Comparison of ENCODE assay signal across 8 cellular contexts in genomic region chr10:7484456-7485266, GRCh38.
DNase-seq lines count a peak whose midpoint lies in the region; ATAC-seq and TF ChIP-seq lines count a peak whose summit lies in the region.

No MANE protein-coding gene starts in this region.

- peaks cover 4% of the 10 kb centered on the region for H3K9me3 Mint-ChIP-seq in CD4-positive, alpha-beta T cell
- peaks cover 0 to 8% (median 0%) of the 10 kb centered on the region in 9 donors for H3K9me3 Mint-ChIP-seq in naive thymus-derived CD8-positive, alpha-beta T cell
- H3K9me3 Mint-ChIP-seq in progenitor cell of endocrine pancreas (ENCODE audit: low read depth), result peaks cover 5% of the 10 kb centered on the region

- H3K36me3 ChIP-seq in ovary, result no peaks in the 10 kb centered on the region

- TF ChIP-seq EP300 in ovary (IDR thresholded peaks at IDR 0.05), result no peak

- CTCF ChIA-PET in CD4-positive, alpha-beta T cell (lab: Charles Lee), result interaction anchor here (1.0 to 2.2 kb wide), 3 partner anchors 41 to 203 kb away, joined by 3 to 7 read pairs (median 3); no protein-coding TSS in a partner anchor

- intact Hi-C loops in CD4-positive, alpha-beta T cell (cut with DNase I, micrococcal nuclease), result loop anchor here (5.0 kb wide), 2 partner anchors 38 to 77 kb away; no protein-coding TSS in a partner anchor
- intact Hi-C loops in ovary (cut with DNase I), result no loop called here

- ATAC-seq in CD4-positive, alpha-beta T cell (ENCODE audit: poor library complexity), result peak; percentile 83
- ATAC-seq in GM19463 (IDR thresholded peaks at IDR 0.05; ENCODE audit: unreplicated experiment), result peak; percentile 63
- ATAC-seq in HG03558 (IDR thresholded peaks at IDR 0.05; ENCODE audit: extremely low read depth, unreplicated experiment), result peak; percentile 39
- ATAC-seq in naive thymus-derived CD8-positive, alpha-beta T cell, result peak; percentile 88 to 90

- no peaks in the 10 kb centered on the region for H3K36me3 Mint-ChIP-seq in CD4-positive, alpha-beta T cell (ENCODE audit: low read depth)
- peaks cover 0 to 2% (median 0%) of the 10 kb centered on the region in 3 donors for H3K36me3 Mint-ChIP-seq in naive thymus-derived CD8-positive, alpha-beta T cell
- H3K36me3 Mint-ChIP-seq in progenitor cell of endocrine pancreas (ENCODE audit: insufficient read depth), result no peaks in the 10 kb centered on the region

- no peak overlapping the region for H3K4me3 ChIP-seq in ovary

- H3K4me1 ChIP-seq in ovary (ENCODE audit: insufficient read depth), result peaks cover 9% of the 10 kb centered on the region

- 29 to 42% (median 34%) methylated on average over 13 of the region's 13 CpGs for WGBS in ovary, 3 donors

- no peaks in the 10 kb centered on the region for H3K27me3 ChIP-seq in CD4-positive, alpha-beta T cell (ENCODE audit: control insufficient read depth, insufficient read depth, low read length)
- no peaks in the 10 kb centered on the region for H3K27me3 ChIP-seq in ovary

- H3K27ac ChIP-seq in CD4-positive, alpha-beta T cell (ENCODE audit: low read depth, low read length), result peak overlapping the region; percentile 62
- H3K27ac ChIP-seq in ovary, result no peak overlapping the region

- peak overlapping the region; percentile 95 for H3K27ac Mint-ChIP-seq in CD4-positive, alpha-beta T cell
- H3K27ac Mint-ChIP-seq in naive thymus-derived CD8-positive, alpha-beta T cell, result peak overlapping the region; percentile 82 to 100 (median 96)
- H3K27ac Mint-ChIP-seq in progenitor cell of endocrine pancreas, result no peak overlapping the region

- peaks cover 90% of the 10 kb centered on the region for H3K4me1 Mint-ChIP-seq in CD4-positive, alpha-beta T cell (ENCODE audit: low read depth)
- peaks cover 50 to 92% (median 88%) of the 10 kb centered on the region in 4 donors for H3K4me1 Mint-ChIP-seq in naive thymus-derived CD8-positive, alpha-beta T cell
- peaks cover 12% of the 10 kb centered on the region for H3K4me1 Mint-ChIP-seq in progenitor cell of endocrine pancreas (ENCODE audit: low read depth)

- peak; percentile 38 to 68 (median 58) for DNase-seq in CD4-positive, alpha-beta T cell
- DNase-seq in activated T-cell treated with anti-CD3 and anti-CD28 coated beads for 1 hour (ENCODE audit: low read depth) (peak; percentile 33), ovary (no peak), progenitor cell of endocrine pancreas (ENCODE audit: low spot score, unreplicated experiment) (no peak), cortex of kidney (lab: John Stamatoyannopoulos, UW) (no peak)
- peak; percentile 17 to 88 (median 66) for DNase-seq in naive thymus-derived CD8-positive, alpha-beta T cell

- H3K4me3 Mint-ChIP-seq in CD4-positive, alpha-beta T cell, result peak overlapping the region; percentile 83
- peak overlapping the region; percentile 53 to 85 (median 79) for H3K4me3 Mint-ChIP-seq in naive thymus-derived CD8-positive, alpha-beta T cell
- H3K4me3 Mint-ChIP-seq in progenitor cell of endocrine pancreas (ENCODE audit: low read depth), result no peak overlapping the region

- POLR2A ChIA-PET in CD4-positive, alpha-beta T cell (lab: Charles Lee), result interaction anchor here (0.5 to 2.5 kb wide), 28 partner anchors 8 to 1810 kb away, joined by 3 to 21 read pairs (median 4); partner anchors contain the start of genes ATP5F1C, KIN and SFMBT2
- POLR2A ChIA-PET in naive thymus-derived CD8-positive, alpha-beta T cell (lab: Charles Lee), result interaction anchor here (0.5 to 2.7 kb wide), 16 partner anchors 10 to 305 kb away, joined by 3 to 28 read pairs (median 4); partner anchors contain the start of gene SFMBT2

- TF ChIP-seq CTCF in CD4-positive, alpha-beta T cell (IDR thresholded peaks at IDR 0.05), result no peak
- no peak for TF ChIP-seq CTCF in ovary (IDR thresholded peaks at IDR 0.05)
- TF ChIP-seq CTCF in progenitor cell of endocrine pancreas (IDR thresholded peaks at IDR 0.05; ENCODE audit: unreplicated experiment), result no peak

- H3K9me3 ChIP-seq in CD4-positive, alpha-beta T cell (ENCODE audit: control insufficient read depth, low read length), result no peaks in the 10 kb centered on the region
- no peaks in the 10 kb centered on the region for H3K9me3 ChIP-seq in ovary

- no peak for TF ChIP-seq POLR2A in ovary (IDR thresholded peaks at IDR 0.05)

- H3K27me3 Mint-ChIP-seq in CD4-positive, alpha-beta T cell, result no peaks in the 10 kb centered on the region
- H3K27me3 Mint-ChIP-seq in naive thymus-derived CD8-positive, alpha-beta T cell, result no peaks in the 10 kb centered on the region
- peaks cover 18% of the 10 kb centered on the region for H3K27me3 Mint-ChIP-seq in progenitor cell of endocrine pancreas

Comparison
In these comparisons a context has a peak if more than half of its experiments do, and no peak if none do; other contexts are left out.
1. ATAC-seq: peak in every context shown above with its lines; median percentile 89 in naive thymus-derived CD8-positive, alpha-beta T cell; 83 in CD4-positive, alpha-beta T cell; 63 in GM19463; 39 in HG03558.
2. DNase-seq: peak in CD4-positive, alpha-beta T cell (10 of 10), activated T-cell treated with anti-CD3 and anti-CD28 coated beads for 1 hour (single experiment) and naive thymus-derived CD8-positive, alpha-beta T cell (10 of 10); none in ovary (0 of 5), progenitor cell of endocrine pancreas (single experiment) and cortex of kidney (single experiment).
3. intact Hi-C loops: an anchor here in CD4-positive, alpha-beta T cell (5.0 kb wide); none called in ovary.